In genomic region chr2:24830786-24831185, GRCh38 we compare ENCODE assay signal across 19 cellular contexts. TPM values are rescaled to one million over a fixed set of nuclear protein-coding genes. Genes with fewer than 3 reads are reported as not detected.
DNase-seq lines count a peak whose midpoint lies in the region; ATAC-seq, FAIRE-seq and TF ChIP-seq lines count a peak whose summit lies in the region.
"Had no signal": no experiment of that assay in that cellular context is flagged by ENCODE, and none has a peak within 500 bp of the region (broad histone marks: within the 10 kb centered on the region; RNA-seq: fewer than 3 reads in every experiment).

No MANE protein-coding gene starts in this region.

- POLR2A ChIA-PET in K562 (lab: Yijun Ruan, JAX) = interaction anchor here (0.6 kb wide), 1 partner anchor 58 kb away, joined by 3 read pairs; no protein-coding TSS in a partner anchor

- CTCF ChIA-PET in K562 (lab: Yijun Ruan, JAX; ENCODE audit: low intra/inter-chr PET ratio) = no interaction called here

- H3K4me3 Mint-ChIP-seq in stimulated activated effector memory CD8-positive, alpha-beta T cell treated with anti-CD3 and anti-CD28 coated beads, Interleukin-12 subunit alpha, Interleukin-12 subunit beta, amount 100 ng/mL, for 72 hours = no peak overlapping the region
- no peak overlapping the region for H3K4me3 Mint-ChIP-seq in effector memory CD8-positive, alpha-beta T cell
- H3K4me3 Mint-ChIP-seq: CD8-positive, alpha-beta memory T cell; GM23338 had no signal

- FAIRE-seq in K562 (lab: Jason Lieb, UNC) (no peak), GM19239 (lab: Jason Lieb, UNC) (no peak)

- DNase-seq in GM20000 (ENCODE audit: low spot score) (peak; percentile 14), K562 (ENCODE audit: extremely low read depth in 1 of 4, low spot score in 3 of 4) (no peak), mesenteric fat pad (ENCODE audit: low spot score) (peak; percentile 81), GM19239 (ENCODE audit: insufficient read length, low spot score) (no peak)
- no peak for DNase-seq in stimulated activated effector memory CD8-positive, alpha-beta T cell treated with anti-CD3 and anti-CD28 coated beads, Interleukin-12 subunit alpha, Interleukin-12 subunit beta, amount 100 ng/mL, for 72 hours (ENCODE audit: low spot score in 2 of 2)
- no peak for DNase-seq in effector memory CD8-positive, alpha-beta T cell
- no peak for DNase-seq in activated CD8-positive, alpha-beta memory T cell treated with anti-CD3 and anti-CD28 coated beads, Interleukin-2, amount 50 U/mL, for 48 hours
- DNase-seq: CD8-positive, alpha-beta memory T cell; MV-4-11; NCI-H1694 treated with DMSO at 0.1 percent for 48 hours; NCI-H510A treated with DMSO at 0.1 percent for 48 hours; OCI-M1; SHP77 treated with DMSO at 0.1 percent for 48 hours had no signal

- no peak for TF ChIP-seq RAD21 in K562 (CRISPR knock-in tag; conservative IDR thresholded peaks at IDR 0.05 in 1 of 2, IDR thresholded peaks at IDR 0.05 in 1 of 2)

- peak overlapping the region in 1 of 2 experiments; percentile 19; a peak in 1 of 4 replicates for H3K9ac ChIP-seq in K562 (ENCODE audit: insufficient read depth in 1 of 2, low read depth in 2 of 2, low read length in 2 of 2)
- H3K9ac ChIP-seq: BLaER1 treated with 17β-estradiol and CSF1 and Interleukin-3, amounts not matched to agents 10 nM and 100 nM; KMS-11; SK-N-SH had no signal

- no peak overlapping the region for H3K4me3 ChIP-seq in K562
- H3K4me3 ChIP-seq: BLaER1 treated with 17β-estradiol and CSF1 and Interleukin-3, amounts not matched to agents 10 nM and 100 nM; GM23338 had no signal

- H3K9me3 Mint-ChIP-seq in stimulated activated effector memory CD8-positive, alpha-beta T cell treated with anti-CD3 and anti-CD28 coated beads, Interleukin-12 subunit alpha, Interleukin-12 subunit beta, amount 100 ng/mL, for 72 hours = no peaks in the 10 kb centered on the region
- no peaks in the 10 kb centered on the region for H3K9me3 Mint-ChIP-seq in effector memory CD8-positive, alpha-beta T cell
- H3K9me3 Mint-ChIP-seq: CD8-positive, alpha-beta memory T cell; GM23338 had no signal

- ATAC-seq in K562 (no peak), GM21360 (IDR thresholded peaks at IDR 0.05; ENCODE audit: unreplicated experiment) (no peak)
- no peak for ATAC-seq in stimulated activated effector memory CD8-positive, alpha-beta T cell treated with anti-CD3 and anti-CD28 coated beads, Interleukin-12 subunit alpha, Interleukin-12 subunit beta, amount 100 ng/mL, for 72 hours
- ATAC-seq in effector memory CD8-positive, alpha-beta T cell (replicated peaks) = no peak
- ATAC-seq: GM23338, HepG2 had no signal

- no peaks in the 10 kb centered on the region for H3K27me3 ChIP-seq in K562 (ENCODE audit: control insufficient read depth in 2 of 2, insufficient read depth in 2 of 2, low read length in 2 of 2)
- H3K27me3 ChIP-seq: BLaER1 treated with 17β-estradiol and CSF1 and Interleukin-3, amounts not matched to agents 10 nM and 100 nM had no signal

- H4K20me1 ChIP-seq in K562 (replicated peaks; ENCODE audit: control insufficient read depth, insufficient read depth, low read length) = no peaks in the 10 kb centered on the region

- H3K79me2 ChIP-seq in K562 (ENCODE audit: control insufficient read depth, insufficient read depth, low read length) = no peaks in the 10 kb centered on the region

- H3K27ac ChIP-seq in K562 (ENCODE audit: extremely low read depth, low read depth, low read length) = no peak overlapping the region
- H3K27ac ChIP-seq: BLaER1 treated with 17β-estradiol and CSF1 and Interleukin-3, amounts not matched to agents 10 nM and 100 nM; KMS-11 had no signal

- no peak for TF ChIP-seq POLR2A in K562 (conservative IDR thresholded peaks at IDR 0.05)

- in situ Hi-C loops in K562 (cut with MboI) = no loop called here

- intact Hi-C loops in K562 (cut with micrococcal nuclease) = no loop called here

- peaks cover 35% of the 10 kb centered on the region for H3K36me3 Mint-ChIP-seq in stimulated activated effector memory CD8-positive, alpha-beta T cell treated with anti-CD3 and anti-CD28 coated beads, Interleukin-12 subunit alpha, Interleukin-12 subunit beta, amount 100 ng/mL, for 72 hours
- H3K36me3 Mint-ChIP-seq in effector memory CD8-positive, alpha-beta T cell (ENCODE audit: insufficient read depth) = peaks cover 3% of the 10 kb centered on the region

- peaks cover 0 to 5% of the 10 kb centered on the region in 2 experiments; a peak in 2 of 5 replicates for H3K4me1 ChIP-seq in K562 (replicated peaks in 1 of 2; ENCODE audit: control insufficient read depth in 2 of 2, insufficient read depth in 2 of 2, low read length in 2 of 2)

- no peaks in the 10 kb centered on the region for H3K27me3 Mint-ChIP-seq in effector memory CD8-positive, alpha-beta T cell
- H3K27me3 Mint-ChIP-seq: CD8-positive, alpha-beta memory T cell had no signal

- WGBS in K562 (ENCODE audit: insufficient coverage, low coverage, missing lambda C conversion rate) = 90% methylated on average over 10 of the region's 12 CpGs

- H3K9me3 ChIP-seq in K562 (replicated peaks; ENCODE audit: control insufficient read depth, insufficient read depth, low read depth, low read length) = no peaks in the 10 kb centered on the region
- H3K9me3 ChIP-seq: BLaER1 treated with 17β-estradiol and CSF1 and Interleukin-3, amounts not matched to agents 10 nM and 100 nM; SK-N-SH had no signal

- TF ChIP-seq CTCF in GM20000 (IDR thresholded peaks at IDR 0.05; ENCODE audit: extremely low read depth, missing control alignments) (no peak), K562 (IDR thresholded peaks at IDR 0.05 in 2 of 3, conservative IDR thresholded peaks at IDR 0.05 in 1 of 3; ENCODE audit: insufficient read depth in 2 of 3, low read depth in 1 of 3, low read length in 3 of 3) (no peak)

- H3K9me1 ChIP-seq in K562 (ENCODE audit: control insufficient read depth, insufficient read depth, low read length) = no peaks in the 10 kb centered on the region

- no TSS peak for BruUV-seq in K562 (replicated peaks; lab: Mats Ljungman, UMichigan)

- H2AFZ ChIP-seq in K562 (ENCODE audit: low read depth, low read length) = no peak overlapping the region
- H2AFZ ChIP-seq: GM23338 had no signal

- peaks cover 52% of the 10 kb centered on the region; the same call in 2 of the 3 replicates for H3K36me3 ChIP-seq in K562 (ENCODE audit: control insufficient read depth, insufficient read depth, low read length)

- peak overlapping the region; percentile 68 for H3K27ac Mint-ChIP-seq in stimulated activated effector memory CD8-positive, alpha-beta T cell treated with anti-CD3 and anti-CD28 coated beads, Interleukin-12 subunit alpha, Interleukin-12 subunit beta, amount 100 ng/mL, for 72 hours
- H3K27ac Mint-ChIP-seq in effector memory CD8-positive, alpha-beta T cell = peak overlapping the region in 1 of 2 donors; percentile 24

- TF ChIP-seq EP300 in K562 (IDR thresholded peaks at IDR 0.05; ENCODE audit: low read length) = no peak

- peaks cover 22% of the 10 kb centered on the region for H3K4me1 Mint-ChIP-seq in stimulated activated effector memory CD8-positive, alpha-beta T cell treated with anti-CD3 and anti-CD28 coated beads, Interleukin-12 subunit alpha, Interleukin-12 subunit beta, amount 100 ng/mL, for 72 hours
- H3K4me1 Mint-ChIP-seq in effector memory CD8-positive, alpha-beta T cell (ENCODE audit: low read depth in 2 of 2) = peaks cover 17 to 18% of the 10 kb centered on the region in 2 donors

- H3K4me2 ChIP-seq in K562 (ENCODE audit: insufficient read depth, low read length) = no peak overlapping the region
- H3K4me2 ChIP-seq: BLaER1 treated with 17β-estradiol and CSF1 and Interleukin-3, amounts not matched to agents 10 nM and 100 nM; GM23338; KMS-11; SK-N-SH had no signal

TF ChIP-seq in K562, 482 proteins besides CTCF, POLR2A, EP300 and RAD21 (continues in another document):
- TF ChIP-seq GABPA (tag; conservative IDR thresholded peaks at IDR 0.05; ENCODE audit: low read depth) (no peak), KLF16 (IDR thresholded peaks at IDR 0.05) (no peak), POLR2G (IDR thresholded peaks at IDR 0.05; ENCODE audit: low read depth, low read length) (peak; percentile 52)

RNA-seq across cellular contexts. Expression of gene CENPO, which starts 37.6 kb away (rescaled TPM):
- total RNA-seq in K562 (2011; cell fraction: chromatin; rRNA removed; ENCODE audit: low replicate concordance) = 153 and 177 TPM in 2 replicates
- 96.4 and 101 TPM in 2 replicates for total RNA-seq in K562 (2011; cell fraction: nucleolus; rRNA removed)
- 140 and 180 TPM in 2 replicates for total RNA-seq in K562 (2011; cell fraction: nucleoplasm; rRNA removed)
- total RNA-seq in K562 (2014; rRNA removed) (35.4 and 36.1 TPM in 2 replicates), K562 (2014; rRNA removed; fragmentation: Illumina TruSeq; extraction: Trizol) (33.6 and 37.3 TPM in 2 replicates), K562 (2015; rRNA removed; fragmentation: Illumina TruSeq; extraction: Trizol) (38.9 and 41.1 TPM in 2 replicates), K562 (2021) (39.9 and 46.2 TPM in 2 replicates), mesenteric fat pad (3.7 TPM)
- polyA plus RNA-seq in K562 (2011; rRNA removed) (59.4 and 63.0 TPM in 2 replicates), K562 (2014; fragmentation: Illumina TruSeq; extraction: Trizol) (44.9 and 49.8 TPM in 2 replicates), K562 (2014; fragmentation: Nextera tagmentation; extraction: Ambion mirVana) (10 to 100 TPM; 30.6 to 38.9 TPM), K562 (2014; rRNA removed) (35.5 and 49.5 TPM in 2 replicates)
- 36.2 and 39.3 TPM in 2 replicates for polyA plus RNA-seq in K562 (2011; cell fraction: cytosol; rRNA removed)
- 103 and 125 TPM in 2 replicates for polyA plus RNA-seq in K562 (2011; cell fraction: nucleus; rRNA removed)
- 35.5 and 43.1 TPM in 2 replicates for polyA plus RNA-seq in K562 (2012)
- polyA minus RNA-seq in K562 (2011; rRNA and poly(A)+ RNA removed) = 65.4 and 67.6 TPM in 2 replicates
- polyA minus RNA-seq in K562 (2011; cell fraction: cytosol; rRNA and poly(A)+ RNA removed) = 22.3 and 36.6 TPM in 2 replicates
- 46.7 and 67.0 TPM in 2 replicates for polyA minus RNA-seq in K562 (2011; cell fraction: nucleus; rRNA and poly(A)+ RNA removed)

RNA-seq across cellular contexts. Expression of gene PTRHD1, which starts 37.6 kb away (rescaled TPM):
- 4.5 and 5.4 TPM in 2 replicates for total RNA-seq in K562 (2011; cell fraction: chromatin; rRNA removed; ENCODE audit: low replicate concordance)
- total RNA-seq in K562 (2011; cell fraction: nucleolus; rRNA removed) = 10.2 and 10.3 TPM in 2 replicates
- 10.8 and 23.1 TPM in 2 replicates for total RNA-seq in K562 (2011; cell fraction: nucleoplasm; rRNA removed)
- total RNA-seq in K562 (2014; rRNA removed) (60.9 and 67.5 TPM in 2 replicates), K562 (2014; rRNA removed; fragmentation: Illumina TruSeq; extraction: Trizol) (42.6 and 47.1 TPM in 2 replicates), K562 (2015; rRNA removed; fragmentation: Illumina TruSeq; extraction: Trizol) (26.7 and 43.8 TPM in 2 replicates), K562 (2021) (48.9 and 51.4 TPM in 2 replicates), mesenteric fat pad (12.9 TPM)
- polyA plus RNA-seq in K562 (2011; rRNA removed) (82.7 and 83.2 TPM in 2 replicates), K562 (2014; fragmentation: Illumina TruSeq; extraction: Trizol) (15.8 and 31.7 TPM in 2 replicates), K562 (2014; fragmentation: Nextera tagmentation; extraction: Ambion mirVana) (10 to 100 TPM; 32.9 to 46.6 TPM), K562 (2014; rRNA removed) (61.1 and 71.1 TPM in 2 replicates)
- 76.4 and 103 TPM in 2 replicates for polyA plus RNA-seq in K562 (2011; cell fraction: cytosol; rRNA removed)
- 23.4 and 40.4 TPM in 2 replicates for polyA plus RNA-seq in K562 (2011; cell fraction: nucleus; rRNA removed)
- polyA plus RNA-seq in K562 (2012) = 47.2 and 87.1 TPM in 2 replicates
- polyA minus RNA-seq in K562 (2011; rRNA and poly(A)+ RNA removed) = 8.6 and 11.1 TPM in 2 replicates
- polyA minus RNA-seq in K562 (2011; cell fraction: cytosol; rRNA and poly(A)+ RNA removed) = 7.8 and 12.2 TPM in 2 replicates
- 4.7 and 7.3 TPM in 2 replicates for polyA minus RNA-seq in K562 (2011; cell fraction: nucleus; rRNA and poly(A)+ RNA removed)

Comparison
In these comparisons a context has a peak if more than half of its experiments do, and no peak if none do; other contexts are left out.
1. DNase-seq: peak in GM20000 (single experiment) and mesenteric fat pad (single experiment); none in K562 (0 of 4), stimulated activated effector memory CD8-positive, alpha-beta T cell treated with anti-CD3 and anti-CD28 coated beads, Interleukin-12 subunit alpha, Interleukin-12 subunit beta, amount 100 ng/mL, for 72 hours (0 of 2), effector memory CD8-positive, alpha-beta T cell (0 of 3), activated CD8-positive, alpha-beta memory T cell treated with anti-CD3 and anti-CD28 coated beads, Interleukin-2, amount 50 U/mL, for 48 hours (single experiment) and GM19239 (single experiment).